Comparison of ENCODE assay signal across 30 cellular contexts in genomic region chr6:167275436-167275835, GRCh38. TPM values are rescaled to one million over a fixed set of nuclear protein-coding genes. Genes with fewer than 3 reads are reported as not detected.
DNase-seq lines count a peak whose midpoint lies in the region; ATAC-seq and TF ChIP-seq lines count a peak whose summit lies in the region.
"Had no signal": no experiment of that assay in that cellular context is flagged by ENCODE, and none has a peak within 500 bp of the region (broad histone marks: within the 10 kb centered on the region; RNA-seq: fewer than 3 reads in every experiment).

No MANE protein-coding gene starts in this region.

- TF ChIP-seq CTCF in C4-2B (conservative IDR thresholded peaks at IDR 0.05) (no peak), VCaP (conservative IDR thresholded peaks at IDR 0.05) (no peak), lower leg skin (IDR thresholded peaks at IDR 0.05) (no peak)

- no peaks in the 10 kb centered on the region for H3K36me3 Mint-ChIP-seq in stimulated activated effector memory CD8-positive, alpha-beta T cell treated with anti-CD3 and anti-CD28 coated beads, Interleukin-12 subunit alpha, Interleukin-12 subunit beta, amount 100 ng/mL, for 72 hours

- intact Hi-C loops in lower leg skin (cut with DNase I; ENCODE audit: low total_unique reads), result no loop called here

- peaks cover 0 to 19% of the 10 kb centered on the region in 2 donors for H3K4me1 ChIP-seq in esophagus (ENCODE audit: control insufficient read depth in 2 of 2, insufficient read depth in 2 of 2, low read length in 1 of 2)
- H3K4me1 ChIP-seq: SJSA1 had no signal

- no peak for TF ChIP-seq POLR2A in lower leg skin (IDR thresholded peaks at IDR 0.05)

- H3K4me3 ChIP-seq in esophagus (ENCODE audit: low read depth in 1 of 2, low read length in 2 of 2) (no peak overlapping the region), lower leg skin (ENCODE audit: low read depth, poor library complexity, severe bottlenecking) (no peak overlapping the region)
- H3K4me3 ChIP-seq: BLaER1, PC-9, SJSA1 had no signal

- no peaks in the 10 kb centered on the region for H3K27me3 ChIP-seq in esophagus (ENCODE audit: control insufficient read depth in 1 of 2, insufficient read depth in 2 of 2, low read length in 2 of 2)
- H3K27me3 ChIP-seq: BLaER1 had no signal

- no peaks in the 10 kb centered on the region for H3K9me3 ChIP-seq in esophagus (ENCODE audit: control insufficient read depth in 2 of 2, insufficient read depth in 1 of 2, low read depth in 1 of 2, low read length in 1 of 2)
- H3K9me3 ChIP-seq: BLaER1, SJSA1 had no signal

- H3K27ac ChIP-seq in C4-2B (peak overlapping the region; percentile 20; the same call in 1 of the 2 replicates), VCaP (peak overlapping the region; percentile 46), esophagus (ENCODE audit: low read depth in 2 of 2, low read length in 1 of 2) (peak overlapping the region; percentile 74 to 93)
- H3K27ac ChIP-seq: BLaER1, PC-9, SJSA1 had no signal

- no peaks in the 10 kb centered on the region for H3K9me3 Mint-ChIP-seq in stimulated activated effector memory CD8-positive, alpha-beta T cell treated with anti-CD3 and anti-CD28 coated beads, Interleukin-12 subunit alpha, Interleukin-12 subunit beta, amount 100 ng/mL, for 72 hours
- H3K9me3 Mint-ChIP-seq: CD4-positive, alpha-beta T cell had no signal

- peak overlapping the region; percentile 77 for H3K27ac Mint-ChIP-seq in stimulated activated effector memory CD8-positive, alpha-beta T cell treated with anti-CD3 and anti-CD28 coated beads, Interleukin-12 subunit alpha, Interleukin-12 subunit beta, amount 100 ng/mL, for 72 hours
- H3K27ac Mint-ChIP-seq: CD4-positive, alpha-beta T cell had no signal

- no peak overlapping the region for H3K4me3 Mint-ChIP-seq in stimulated activated effector memory CD8-positive, alpha-beta T cell treated with anti-CD3 and anti-CD28 coated beads, Interleukin-12 subunit alpha, Interleukin-12 subunit beta, amount 100 ng/mL, for 72 hours
- H3K4me3 Mint-ChIP-seq: CD4-positive, alpha-beta T cell had no signal

- ATAC-seq in stimulated activated effector memory CD8-positive, alpha-beta T cell treated with anti-CD3 and anti-CD28 coated beads, Interleukin-12 subunit alpha, Interleukin-12 subunit beta, amount 100 ng/mL, for 72 hours, result no peak
- ATAC-seq in HG03457 (IDR thresholded peaks at IDR 0.05; ENCODE audit: unreplicated experiment) (no peak), GM18909 (IDR thresholded peaks at IDR 0.05; ENCODE audit: poor library complexity, unreplicated experiment) (no peak)
- ATAC-seq: HCT116, HepG2 had no signal

- H3K36me3 ChIP-seq in esophagus (ENCODE audit: control insufficient read depth in 2 of 2, insufficient read depth in 2 of 2, low read length in 1 of 2), result peaks cover 0 to 4% of the 10 kb centered on the region in 2 donors
- H3K36me3 ChIP-seq: BLaER1, SJSA1 had no signal

- DNase-seq in stimulated activated effector memory CD8-positive, alpha-beta T cell treated with anti-CD3 and anti-CD28 coated beads, Interleukin-12 subunit alpha, Interleukin-12 subunit beta, amount 100 ng/mL, for 72 hours (ENCODE audit: low spot score in 2 of 2), result no peak
- no peak for DNase-seq in lower leg skin (ENCODE audit: low spot score in 2 of 2)
- DNase-seq in A172 (ENCODE audit: low spot score), result no peak
- DNase-seq: CD4-positive, alpha-beta T cell; GOT3; Kasumi-1; MV-4-11; NCI-H1105 treated with DMSO at 0.1 percent for 48 hours; NCI-H146; NCI-H1930; NCI-H2107; NCI-H524; NCI-H748 treated with DMSO at 0.1 percent for 48 hours; PC-9; Right ventricle myocardium superior had no signal

- WGBS in esophagus, 2 donors, result 45 to 68% methylated on average over 4 of the region's 4 CpGs
- 33 to 44% methylated on average over 4 of the region's 4 CpGs for WGBS in lower leg skin, 2 donors

- no peaks in the 10 kb centered on the region for H3K4me1 Mint-ChIP-seq in stimulated activated effector memory CD8-positive, alpha-beta T cell treated with anti-CD3 and anti-CD28 coated beads, Interleukin-12 subunit alpha, Interleukin-12 subunit beta, amount 100 ng/mL, for 72 hours

RNA-seq across cellular contexts. Expression of gene UNC93A, which starts 15.7 kb away (rescaled TPM):
- polyA plus RNA-seq in esophagus, result 1 to 10 TPM; 3.6 to 4.7 TPM
- 100 to 1,000 TPM in 2 of 4 donors, 10 to 100 TPM in 2; 38.0 to 111 (median 76.1) TPM for total RNA-seq in lower leg skin
- not detected in 2 replicates for total RNA-seq in A172 (2014; rRNA removed; shearing (Covaris generic))
- total RNA-seq: CD4-positive, alpha-beta T cell; Daoy; G401; HT1080; MCF 10A; PC-9; Right ventricle myocardium superior; RPMI7951; SJSA1 had no signal
- polyA plus RNA-seq: AG04450 had no signal

RNA-seq across cellular contexts. Expression of gene TTLL2, which starts 49.5 kb away (rescaled TPM):
- not detected for polyA plus RNA-seq in esophagus
- under 1 TPM in 1 of 4 donors, not detected in 3; 0.10 TPM for total RNA-seq in lower leg skin
- not detected in 2 replicates for total RNA-seq in A172 (2014; rRNA removed; shearing (Covaris generic))
- total RNA-seq: CD4-positive, alpha-beta T cell; Daoy; G401; HepG2; HT1080; MCF 10A; PC-9; Right ventricle myocardium superior; RPMI7951; SJSA1 had no signal
- polyA plus RNA-seq: AG04450, HepG2 had no signal

Comparison
In these comparisons a context has a peak if more than half of its experiments do, and no peak if none do; other contexts are left out.
1. H3K27ac ChIP-seq: peak in every context shown above with its lines; median percentile 84 in esophagus; 46 in VCaP; 20 in C4-2B.
2. RNA of gene UNC93A, which starts 15.7 kb away (total RNA-seq): 38.0 to 111 TPM in lower leg skin; not detected in A172; every median in the first group is over 10 times any median in the second.